ENCODE assay signal across 8 cellular contexts in the genomic region with DNA sequence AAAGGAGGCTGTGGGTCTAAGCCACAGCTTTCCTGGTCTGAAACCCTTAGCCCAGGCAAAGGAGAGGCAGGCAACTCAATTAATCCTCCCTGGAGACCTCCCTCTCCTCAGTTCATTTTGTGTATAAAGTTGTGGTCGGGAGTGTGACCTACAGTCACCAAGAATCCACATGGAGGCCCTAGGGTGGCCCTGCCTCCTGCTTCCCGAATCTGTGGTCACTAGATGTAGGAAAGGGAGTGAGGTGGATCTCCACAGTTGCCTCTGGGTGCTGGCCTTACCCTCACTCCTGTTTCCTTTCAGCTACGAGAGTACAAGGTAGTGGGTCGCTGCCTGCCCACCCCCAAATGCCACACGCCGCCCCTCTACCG. TPM values are rescaled to one million over a fixed set of nuclear protein-coding genes. Genes with fewer than 3 reads are reported as not detected.
DNase-seq lines count a peak whose midpoint lies in the region; ATAC-seq and TF ChIP-seq lines count a peak whose summit lies in the region.

No MANE protein-coding gene starts in this region.

- H3K79me2 ChIP-seq in MM.1S (ENCODE audit: low read length): peaks cover 29% of the 10 kb centered on the region

- H3K4me3 ChIP-seq in BJ (ENCODE audit: low read depth, low read length): peak overlapping the region; percentile 98
- H3K4me3 ChIP-seq in MM.1S (ENCODE audit: low read length): peak overlapping the region; percentile 100
- H3K4me3 ChIP-seq in coronary artery: peak overlapping the region; percentile 93

- H3K36me3 ChIP-seq in BJ (ENCODE audit: control insufficient read depth, insufficient read depth, low read length) (peaks cover 26% of the 10 kb centered on the region), MM.1S (replicated peaks; ENCODE audit: insufficient read depth, low read length) (peaks cover 15% of the 10 kb centered on the region)

- DNase-seq in BJ (ENCODE audit: low read depth) (no peak), MM.1S (no peak), coronary artery (ENCODE audit: low spot score) (no peak), NCI-H1930 (lab: John Stamatoyannopoulos, UW) (no peak), NCI-H2081 (lab: John Stamatoyannopoulos, UW) (no peak)
- no peak for DNase-seq in naive thymus-derived CD8-positive, alpha-beta T cell

- POLR2A ChIA-PET in BJ (lab: Charles Lee): no interaction called here
- POLR2A ChIA-PET in naive thymus-derived CD8-positive, alpha-beta T cell (lab: Charles Lee): interaction anchor here (0.5 to 7.7 kb wide), 12 partner anchors 10 to 639 kb away, joined by 3 to 292 read pairs (median 6); partner anchors contain the start of genes ARRDC2, CCDC124, JAK3 and PGLS

- no peaks in the 10 kb centered on the region for H3K9me2 ChIP-seq in MM.1S (replicated peaks; ENCODE audit: insufficient read depth, low read length)

- no peaks in the 10 kb centered on the region for H3K27me3 Mint-ChIP-seq in naive thymus-derived CD8-positive, alpha-beta T cell

- H3K9me3 Mint-ChIP-seq in naive thymus-derived CD8-positive, alpha-beta T cell: no peaks in the 10 kb centered on the region

- no peaks in the 10 kb centered on the region for H3K27me3 ChIP-seq in BJ (ENCODE audit: control insufficient read depth, insufficient read depth, low read length)
- peaks cover 7% of the 10 kb centered on the region; the same call in 1 of the 2 replicates for H3K27me3 ChIP-seq in MM.1S (replicated peaks; ENCODE audit: insufficient read depth, low read length)

- H3K9me3 ChIP-seq in MM.1S (replicated peaks; ENCODE audit: insufficient read depth, low read length): no peaks in the 10 kb centered on the region

- H2AFZ ChIP-seq in MM.1S (ENCODE audit: low read length): no peak overlapping the region

- H3K4me3 Mint-ChIP-seq in naive thymus-derived CD8-positive, alpha-beta T cell: peak overlapping the region; percentile 91 to 100 (median 99)

- peaks cover 36% of the 10 kb centered on the region for H4K20me1 ChIP-seq in MM.1S (ENCODE audit: insufficient read depth, low read length)

- peaks cover 15% of the 10 kb centered on the region for H3K4me1 ChIP-seq in MM.1S (ENCODE audit: low read length)

- TF ChIP-seq CTCF in BJ (IDR thresholded peaks at IDR 0.05; ENCODE audit: insufficient read depth, low read depth, low read length) (no peak), MM.1S (IDR thresholded peaks at IDR 0.05; ENCODE audit: low read length) (no peak), coronary artery (IDR thresholded peaks at IDR 0.05) (no peak)

- H3K4me1 Mint-ChIP-seq in naive thymus-derived CD8-positive, alpha-beta T cell: peaks cover 17 to 35% (median 32%) of the 10 kb centered on the region in 4 donors

- peak overlapping the region; percentile 75 to 100 (median 96) for H3K27ac Mint-ChIP-seq in naive thymus-derived CD8-positive, alpha-beta T cell

- CTCF ChIA-PET in BJ (lab: Yijun Ruan, JAX): interaction anchor here (1.9 to 3.8 kb wide), 5 partner anchors 9 to 136 kb away, joined by 7 to 54 read pairs (median 22); partner anchors contain the start of genes CCDC124 and JAK3

- H3K36me3 Mint-ChIP-seq in naive thymus-derived CD8-positive, alpha-beta T cell: peaks cover 5 to 45% (median 6%) of the 10 kb centered on the region in 3 donors

- H3K9ac ChIP-seq in MM.1S (ENCODE audit: low read length): peak overlapping the region; percentile 98

- no peak overlapping the region for H3K27ac ChIP-seq in MM.1S (ENCODE audit: low read length)
- peak overlapping the region in 1 of 2 donors; percentile 86 for H3K27ac ChIP-seq in coronary artery

- no peak for ATAC-seq in naive thymus-derived CD8-positive, alpha-beta T cell
- ATAC-seq in GM19467 (IDR thresholded peaks at IDR 0.05; ENCODE audit: unreplicated experiment) (no peak), GM21526 (IDR thresholded peaks at IDR 0.05; ENCODE audit: low FRiP score, unreplicated experiment) (no peak)

- H3K4me2 ChIP-seq in MM.1S (ENCODE audit: low read depth, low read length): peak overlapping the region; percentile 99

- peaks cover 55% of the 10 kb centered on the region for H3F3A ChIP-seq in MM.1S (ENCODE audit: insufficient read depth, low read length)

RNA-seq across cellular contexts. Expression of gene RPL18A, which starts 1.3 kb away (rescaled TPM):
- polyA plus RNA-seq in BJ (2011; rRNA removed): 1,501 and 2,264 TPM in 2 replicates
- polyA minus RNA-seq in BJ (2011; rRNA and poly(A)+ RNA removed): 366 and 374 TPM in 2 replicates
- total RNA-seq in naive thymus-derived CD8-positive, alpha-beta T cell: 1,000 to 10,000 TPM; 2,924 to 2,989 TPM
- 1,000 to 10,000 TPM; 3,790 to 4,859 (median 4,546) TPM for polyA plus RNA-seq in naive thymus-derived CD8-positive, alpha-beta T cell

RNA-seq across cellular contexts. Expression of gene SLC5A5, which starts 10.8 kb away (rescaled TPM):
- not detected in 2 replicates for polyA plus RNA-seq in BJ (2011; rRNA removed)
- not detected in 2 replicates for polyA minus RNA-seq in BJ (2011; rRNA and poly(A)+ RNA removed)
- total RNA-seq in naive thymus-derived CD8-positive, alpha-beta T cell: 1 to 10 TPM; 2.4 to 2.6 TPM
- polyA plus RNA-seq in naive thymus-derived CD8-positive, alpha-beta T cell: 1 to 10 TPM in 2 of 3 donors, under 1 TPM in 1; 0.39 to 2.2 (median 1.4) TPM

RNA-seq across cellular contexts. Expression of gene JAK3, which starts 13.2 kb away (rescaled TPM):
- 3.3 and 6.1 TPM in 2 replicates for polyA plus RNA-seq in BJ (2011; rRNA removed)
- polyA minus RNA-seq in BJ (2011; rRNA and poly(A)+ RNA removed): 7.4 and 9.4 TPM in 2 replicates
- 100 to 1,000 TPM; 120 to 122 TPM for total RNA-seq in naive thymus-derived CD8-positive, alpha-beta T cell
- polyA plus RNA-seq in naive thymus-derived CD8-positive, alpha-beta T cell: 100 to 1,000 TPM in 2 of 3 donors, 10 to 100 TPM in 1; 78.7 to 122 (median 109) TPM

RNA-seq across cellular contexts. Expression of gene INSL3, which starts 39.7 kb away (rescaled TPM):
- polyA plus RNA-seq in BJ (2011; rRNA removed): 0.18 TPM in 1 of 2 replicates, not detected in the other
- polyA minus RNA-seq in BJ (2011; rRNA and poly(A)+ RNA removed): not detected in 2 replicates
- 1 to 10 TPM; 2.7 to 3.6 TPM for total RNA-seq in naive thymus-derived CD8-positive, alpha-beta T cell
- 1 to 10 TPM in 2 of 3 donors, under 1 TPM in 1; 0.97 to 3.0 (median 1.9) TPM for polyA plus RNA-seq in naive thymus-derived CD8-positive, alpha-beta T cell

Comparison
In these comparisons a context has a peak if more than half of its experiments do, and no peak if none do; other contexts are left out.
1. RNA of gene JAK3, which starts 13.2 kb away (polyA plus RNA-seq): 78.7 to 122 TPM in naive thymus-derived CD8-positive, alpha-beta T cell; 3.3 to 6.1 TPM in BJ; every median in the first group is over 10 times any median in the second.
2. Peak in every context shown above with its lines, with median percentiles within 50 percentile points of each other: H3K4me3 ChIP-seq.